In the genomic region with DNA sequence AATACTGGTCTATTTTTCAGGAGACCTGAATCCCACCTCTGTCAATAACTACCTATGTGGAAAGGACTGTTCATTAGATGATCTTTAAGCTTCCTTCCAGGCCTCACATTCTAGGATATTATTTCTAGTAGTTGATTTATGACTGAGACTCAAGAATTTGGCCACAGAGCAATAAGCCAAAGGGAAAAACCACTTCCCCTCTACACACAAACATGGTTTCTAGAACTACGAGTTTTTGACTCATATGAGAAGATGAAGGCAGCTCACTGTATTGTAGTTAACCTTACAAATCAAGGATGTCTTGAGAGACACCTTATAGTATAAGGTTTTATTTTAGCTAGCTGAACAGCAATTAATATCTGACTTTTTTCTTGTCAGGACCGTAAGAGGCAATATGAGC, we compare ENCODE assay signal across 26 cellular contexts. TPM values are rescaled to one million over a fixed set of nuclear protein-coding genes. Genes with fewer than 3 reads are reported as not detected.
"Had no signal": no experiment of that assay in that cellular context is flagged by ENCODE, and none has a peak within 500 bp of the region (broad histone marks: within the 10 kb centered on the region; RNA-seq: fewer than 3 reads in every experiment).

No MANE protein-coding gene starts in this region.

- H3K27ac ChIP-seq: cardiac muscle cell, heart right ventricle, prostate gland, skin epidermis, vagina, VCaP had no signal

- H3K27me3 Mint-ChIP-seq: activated naive CD4-positive, alpha-beta T cell treated with anti-CD3 and anti-CD28 coated beads, Interleukin-2, amount 10 ng/mL, durations not matched to agents 7 days and 5 days; activated naive CD8-positive, alpha-beta T cell treated with anti-CD3 and anti-CD28 coated beads, Interleukin-2, amount 50 U/mL, for 24 hours; memory B cell; naive B cell; stimulated activated naive CD8-positive, alpha-beta T cell treated with anti-CD3 and anti-CD28 coated beads, Interleukin-15, amount 100 ng/mL, for 72 hours had no signal

- H3K27me3 ChIP-seq: cardiac muscle cell, vagina had no signal

- H3K27ac Mint-ChIP-seq: activated naive CD8-positive, alpha-beta T cell treated with anti-CD3 and anti-CD28 coated beads, Interleukin-2, amount 50 U/mL, for 24 hours; immature natural killer cell; memory B cell; naive B cell; stimulated activated naive CD8-positive, alpha-beta T cell treated with anti-CD3 and anti-CD28 coated beads, Interleukin-15, amount 100 ng/mL, for 72 hours; T-helper 1 cell treated with Interleukin-12 subunit alpha and Interleukin-12 subunit beta and Interleukin-4 antibody, amounts not matched to agents 30 μg/mL and 1 μg/mL, for 36 hours had no signal

- H3K9me3 ChIP-seq: heart right ventricle, mucosa of descending colon, prostate gland, vagina had no signal

- H3K36me3 Mint-ChIP-seq: memory B cell, naive B cell had no signal

- H3K9me3 Mint-ChIP-seq: activated naive CD4-positive, alpha-beta T cell treated with anti-CD3 and anti-CD28 coated beads, Interleukin-2, amount 10 ng/mL, durations not matched to agents 7 days and 5 days; activated naive CD8-positive, alpha-beta T cell treated with anti-CD3 and anti-CD28 coated beads, Interleukin-2, amount 50 U/mL, for 24 hours; immature natural killer cell; memory B cell; stimulated activated naive CD8-positive, alpha-beta T cell treated with anti-CD3 and anti-CD28 coated beads, Interleukin-15, amount 100 ng/mL, for 72 hours; T-helper 1 cell treated with Interleukin-12 subunit alpha and Interleukin-12 subunit beta and Interleukin-4 antibody, amounts not matched to agents 30 μg/mL and 1 μg/mL, for 36 hours had no signal

- ATAC-seq: activated naive CD8-positive, alpha-beta T cell treated with anti-CD3 and anti-CD28 coated beads, Interleukin-2, amount 50 U/mL, for 24 hours; heart right ventricle; mucosa of descending colon; right cardiac atrium; stimulated activated naive CD8-positive, alpha-beta T cell treated with anti-CD3 and anti-CD28 coated beads, Interleukin-15, amount 100 ng/mL, for 72 hours had no signal

- H3K36me3 ChIP-seq: cardiac muscle cell, prostate gland, vagina had no signal

- H3K4me1 ChIP-seq: heart right ventricle, prostate gland, vagina had no signal

- DNase-seq: activated CD4-positive, alpha-beta T cell treated with anti-CD3 and anti-CD28 coated beads, Interleukin-2, amount 50 U/mL, for 1 hour; activated CD4-positive, CD25-positive, alpha-beta regulatory T cell treated with anti-CD3 and anti-CD28 coated beads, Interleukin-2, amount 50 U/mL, for 72 hours; activated CD8-positive, alpha-beta memory T cell treated with anti-CD3 and anti-CD28 coated beads, Interleukin-2, amount 50 U/mL, for 4 hours; activated effector memory CD4-positive, alpha-beta T cell treated with Interleukin-2 at 50 U/mL for 16 hours; activated naive CD4-positive, alpha-beta T cell treated with anti-CD3 and anti-CD28 coated beads, Interleukin-2, amount 10 ng/mL, durations not matched to agents 7 days and 5 days; activated naive CD8-positive, alpha-beta T cell treated with anti-CD3 and anti-CD28 coated beads, Interleukin-2, amount 50 U/mL, for 24 hours; activated T-cell treated with anti-CD3 and anti-CD28 coated beads, Interleukin-2, amount 50 U/mL, for 48 hours; aorta; heart right ventricle; immature natural killer cell; mucosa of descending colon; naive B cell; right cardiac atrium; stimulated activated naive CD8-positive, alpha-beta T cell treated with anti-CD3 and anti-CD28 coated beads, Interleukin-15, amount 100 ng/mL, for 72 hours; trophoblast cell had no signal

- H3K4me1 Mint-ChIP-seq: activated naive CD8-positive, alpha-beta T cell treated with anti-CD3 and anti-CD28 coated beads, Interleukin-2, amount 50 U/mL, for 24 hours; immature natural killer cell; memory B cell; naive B cell; neural crest cell; stimulated activated naive CD8-positive, alpha-beta T cell treated with anti-CD3 and anti-CD28 coated beads, Interleukin-15, amount 100 ng/mL, for 72 hours had no signal

- H3K4me3 ChIP-seq: cardiac muscle cell, heart right ventricle, mucosa of descending colon, prostate gland, skin epidermis, vagina had no signal

- H3K4me3 Mint-ChIP-seq: activated naive CD4-positive, alpha-beta T cell treated with anti-CD3 and anti-CD28 coated beads, Interleukin-2, amount 10 ng/mL, durations not matched to agents 7 days and 5 days; activated naive CD8-positive, alpha-beta T cell treated with anti-CD3 and anti-CD28 coated beads, Interleukin-2, amount 50 U/mL, for 24 hours; immature natural killer cell; memory B cell; naive B cell; neural crest cell; stimulated activated naive CD8-positive, alpha-beta T cell treated with anti-CD3 and anti-CD28 coated beads, Interleukin-15, amount 100 ng/mL, for 72 hours; T-helper 1 cell treated with Interleukin-12 subunit alpha and Interleukin-12 subunit beta and Interleukin-4 antibody, amounts not matched to agents 30 μg/mL and 1 μg/mL, for 36 hours had no signal

RNA-seq across cellular contexts. Expression of gene GDPD2, which starts 36.9 kb away (rescaled TPM):
- total RNA-seq: aorta, cardiac muscle cell, dermis microvascular lymphatic vessel endothelial cell, heart right ventricle, liver, osteoblast, prostate gland, right cardiac atrium, vagina had no signal
- polyA plus RNA-seq: cardiac muscle cell, heart right ventricle, immature natural killer cell, liver, right cardiac atrium had no signal
